21 cellular contexts compared by ENCODE assay signal in genomic region chr4:137106733-137107132, GRCh38.
"Had no signal": no experiment of that assay in that cellular context is flagged by ENCODE, and none has a peak within 500 bp of the region (broad histone marks: within the 10 kb centered on the region; RNA-seq: fewer than 3 reads in every experiment).

No MANE protein-coding gene starts in this region.

- H3K27ac Mint-ChIP-seq: naive B cell; nephron progenitor cell; stimulated activated naive B cell treated with anti-CD40 and anti-IgM and Interleukin-4, amounts not matched to agents 10 μg/mL and 1 μg/mL and 100 μg/mL, for 72 hours had no signal

- H3K9me3 Mint-ChIP-seq: nephron progenitor cell; stimulated activated naive B cell treated with anti-CD40 and anti-IgM and Interleukin-4, amounts not matched to agents 10 μg/mL and 1 μg/mL and 100 μg/mL, for 72 hours had no signal

- H3K4me1 ChIP-seq: gastrocnemius medialis, heart right ventricle, stomach had no signal

- ATAC-seq: esophagus mucosa; gastrocnemius medialis; heart right ventricle; sciatic nerve; stimulated activated naive B cell treated with anti-CD40 and anti-IgM and Interleukin-4, amounts not matched to agents 10 μg/mL and 1 μg/mL and 100 μg/mL, for 72 hours had no signal

- H3K9me3 ChIP-seq: gastrocnemius medialis, stomach, thoracic aorta had no signal

- FAIRE-seq: islet of Langerhans, urothelium cell line had no signal

- DNase-seq: cortex of kidney; dorsolateral prefrontal cortex; effector CD8-positive, alpha-beta T cell; gastrocnemius medialis; heart right ventricle; hypothalamus; kidney glomerular epithelial cell; naive B cell; nephron progenitor cell; posterior cingulate gyrus; stimulated activated CD4-positive, alpha-beta T cell treated with anti-CD3 and anti-CD28 coated beads, Interleukin-2, amount 100 ng/mL, for 24 hours; stimulated activated CD4-positive, alpha-beta T cell treated with anti-CD3 and anti-CD28 coated beads, Interleukin-4, amount 100 ng/mL, for 4 hours; stimulated activated naive B cell treated with anti-CD40 and anti-IgM and Interleukin-4, amounts not matched to agents 10 μg/mL and 1 μg/mL and 100 μg/mL, for 72 hours; stomach; substantia nigra; trophoblast cell had no signal

- H3K4me3 Mint-ChIP-seq: naive B cell; nephron progenitor cell; stimulated activated naive B cell treated with anti-CD40 and anti-IgM and Interleukin-4, amounts not matched to agents 10 μg/mL and 1 μg/mL and 100 μg/mL, for 72 hours had no signal

- H3K27me3 ChIP-seq: dorsolateral prefrontal cortex, gastrocnemius medialis, heart right ventricle, stomach had no signal

- H3K27me3 Mint-ChIP-seq: naive B cell; stimulated activated naive B cell treated with anti-CD40 and anti-IgM and Interleukin-4, amounts not matched to agents 10 μg/mL and 1 μg/mL and 100 μg/mL, for 72 hours had no signal

- H3K36me3 ChIP-seq: gastrocnemius medialis, heart right ventricle, stomach, thoracic aorta had no signal

- H3K36me3 Mint-ChIP-seq: naive B cell; stimulated activated naive B cell treated with anti-CD40 and anti-IgM and Interleukin-4, amounts not matched to agents 10 μg/mL and 1 μg/mL and 100 μg/mL, for 72 hours had no signal

- H3K4me1 Mint-ChIP-seq: naive B cell; nephron progenitor cell; stimulated activated naive B cell treated with anti-CD40 and anti-IgM and Interleukin-4, amounts not matched to agents 10 μg/mL and 1 μg/mL and 100 μg/mL, for 72 hours had no signal

- H3K4me3 ChIP-seq: dorsolateral prefrontal cortex, gastrocnemius medialis, heart right ventricle, stomach had no signal

- H3K27ac ChIP-seq: dorsolateral prefrontal cortex, gastrocnemius medialis, heart right ventricle, stomach, thoracic aorta had no signal
